Comparison of ENCODE assay signal across 22 cellular contexts in genomic region chr3:168889666-168890065, GRCh38.
A peak's percentile ranks its signal among the peaks of the same experiment; 100 is the strongest.
DNase-seq lines count a peak whose midpoint lies in the region; ATAC-seq and TF ChIP-seq lines count a peak whose summit lies in the region.
"Had no signal": no experiment of that assay in that cellular context is flagged by ENCODE, and none has a peak within 500 bp of the region (broad histone marks: within the 10 kb centered on the region; RNA-seq: fewer than 3 reads in every experiment).

No MANE protein-coding gene starts in this region.

- H4K5ac ChIP-seq in H9 (ENCODE audit: insufficient read length, low read depth, low read length): no peak overlapping the region

- intact Hi-C loops in PC-9 (cut with micrococcal nuclease; ENCODE audit: unreplicated experiment): loop anchor here (2.0 kb wide), 1 partner anchor 23 kb away; no protein-coding TSS in a partner anchor

- no peak overlapping the region for H2BK15ac ChIP-seq in H9 (ENCODE audit: low read depth, low read length)

- H3K14ac ChIP-seq in H9 (ENCODE audit: insufficient read depth, low read length): no peak overlapping the region

- H3K4ac ChIP-seq in H9 (ENCODE audit: low read depth, low read length): no peak overlapping the region

- H2BK120ac ChIP-seq in H9 (ENCODE audit: low read depth, low read length, poor library complexity, severe bottlenecking): no peak overlapping the region

- H3K27me3 ChIP-seq in H9 (ENCODE audit: insufficient read depth, low read length) (no peaks in the 10 kb centered on the region), PC-9 (ENCODE audit: insufficient read depth, low read depth) (no peaks in the 10 kb centered on the region), foreskin keratinocyte (no peaks in the 10 kb centered on the region)
- H3K27me3 ChIP-seq: body of pancreas, ovary, spleen, testis had no signal

- H3K4me2 ChIP-seq in H9 (ENCODE audit: insufficient read depth, insufficient read length, low read length): no peak overlapping the region
- H3K4me2 ChIP-seq in PC-9: no peak overlapping the region

- H2BK5ac ChIP-seq in H9 (ENCODE audit: insufficient read length, low read length): no peak overlapping the region

- H2BK20ac ChIP-seq in H9 (ENCODE audit: low read depth, low read length, poor library complexity, severe bottlenecking): no peak overlapping the region

- TF ChIP-seq CTCF in C4-2B (conservative IDR thresholded peaks at IDR 0.05) (peak; percentile 65), H9 (conservative IDR thresholded peaks at IDR 0.05) (peak; percentile 58; the same call in 2 of the 3 replicates), PC-9 (conservative IDR thresholded peaks at IDR 0.05) (peak; percentile 42; the same call in 1 of the 2 replicates), foreskin keratinocyte (conservative IDR thresholded peaks at IDR 0.05) (peak; percentile 50), HFFc6 (IDR thresholded peaks at IDR 0.05) (no peak)

- POLR2A ChIA-PET in PC-9 (lab: Charles Lee; ENCODE audit: unreplicated experiment): interaction anchor here (0.6 kb wide), 1 partner anchor 420 kb away, joined by 4 read pairs; no protein-coding TSS in a partner anchor

- no peak overlapping the region for H2AFZ ChIP-seq in H9 (ENCODE audit: low read length)
- peak overlapping the region; percentile 11; the same call in 1 of the 2 replicates for H2AFZ ChIP-seq in PC-9

- H3K23ac ChIP-seq in H9 (ENCODE audit: insufficient read length, low read depth, low read length): no peak overlapping the region

- no TSS peak for BruUV-seq in PC-9 (replicated peaks; lab: Mats Ljungman, UMichigan)

- H3K4me1 Mint-ChIP-seq in H9 (0 out of 4 replicates have a peak, but pooled peaks cover 0 to 2% of the 10 kb centered on the region in 2 experiments), HFFc6 (ENCODE audit: low read depth) (peaks cover 34% of the 10 kb centered on the region)
- H3K4me1 Mint-ChIP-seq: CD4-positive, CD25-positive, alpha-beta regulatory T cell; T-helper 17 cell had no signal

- H3K79me2 ChIP-seq in H9 (ENCODE audit: insufficient read depth, low read length) (no peaks in the 10 kb centered on the region), PC-9 (ENCODE audit: low read depth) (no peaks in the 10 kb centered on the region)

- no peak overlapping the region for H2BK12ac ChIP-seq in H9 (ENCODE audit: insufficient read length, low read depth, low read length)

- H3F3A ChIP-seq in PC-9 (ENCODE audit: insufficient read depth, low read depth): no peaks in the 10 kb centered on the region

- H3K4me3 Mint-ChIP-seq in H9 (no peak overlapping the region), HFFc6 (no peak overlapping the region)
- H3K4me3 Mint-ChIP-seq: CD4-positive, CD25-positive, alpha-beta regulatory T cell; mesothelial cell of epicardium; natural killer cell treated with Interleukin-12 subunit alpha and Interleukin-12 subunit beta and Interleukin-15 and Interleukin-18, amount 100 ng/mL, for 72 hours; T-helper 17 cell had no signal

- H2AK5ac ChIP-seq in H9 (ENCODE audit: insufficient read length, low read length): no peak overlapping the region

- CTCF ChIA-PET in PC-9 (lab: Charles Lee): interaction anchor here (0.5 to 0.7 kb wide), 3 partner anchors 10 to 344 kb away, joined by 3 to 5 read pairs (median 3); no protein-coding TSS in a partner anchor

- H3K27ac ChIP-seq in C4-2B: no peak overlapping the region
- no peak overlapping the region for H3K27ac ChIP-seq in H9 (ENCODE audit: insufficient read length, low read depth, low read length)
- H3K27ac ChIP-seq in PC-9: no peak overlapping the region
- no peak overlapping the region for H3K27ac ChIP-seq in foreskin keratinocyte
- H3K27ac ChIP-seq: body of pancreas, ovary, spleen, testis had no signal

- H4K20me1 ChIP-seq in H9 (ENCODE audit: control insufficient read depth, insufficient read depth, insufficient read length): no peaks in the 10 kb centered on the region
- no peaks in the 10 kb centered on the region for H4K20me1 ChIP-seq in PC-9 (ENCODE audit: insufficient read depth)

- DNase-seq in H9 (peak; percentile 35), PC-9 (peak in 1 of 2 experiments; percentile 45), foreskin keratinocyte (peak in 1 of 2 donors; percentile 26), HFFc6 (no peak), cortex of kidney (lab: John Stamatoyannopoulos, UW) (no peak)
- DNase-seq in activated CD8-positive, alpha-beta memory T cell treated with anti-CD3 and anti-CD28 coated beads, Interleukin-2, amount 50 U/mL, for 4 hours: no peak
- DNase-seq: activated effector memory CD4-positive, alpha-beta T cell treated with Interleukin-2 at 50 U/mL for 16 hours; body of pancreas; CD4-positive, CD25-positive, alpha-beta regulatory T cell; DMS 273 treated with DMSO at 0.1 percent for 48 hours; GDM1; ovary; spleen; stimulated activated CD4-positive, alpha-beta T cell treated with anti-CD3 and anti-CD28 coated beads, Interleukin-4, amount 100 ng/mL, for 1 hour; stimulated activated naive CD4-positive, alpha-beta T cell; T-helper 17 cell; testis had no signal

- H3K9ac ChIP-seq in H9 (ENCODE audit: extremely low read depth, insufficient read length, low read length): no peak overlapping the region

- no peaks in the 10 kb centered on the region for H3K9me2 ChIP-seq in PC-9 (ENCODE audit: insufficient read depth)

- no peaks in the 10 kb centered on the region for H3K36me3 ChIP-seq in PC-9 (ENCODE audit: low read depth)
- H3K36me3 ChIP-seq: ovary, spleen had no signal

- H3T11ph ChIP-seq in H9 (ENCODE audit: low read length): no peak overlapping the region

- H3K23me2 ChIP-seq in H9 (ENCODE audit: insufficient read length, low read depth, low read length, poor library complexity, severe bottlenecking): no peaks in the 10 kb centered on the region

- H3K27ac Mint-ChIP-seq in H9 (peak overlapping the region in 1 of 3 experiments; percentile 30; a peak in 1 of 7 replicates), HFFc6 (no peak overlapping the region)
- H3K27ac Mint-ChIP-seq: CD4-positive, CD25-positive, alpha-beta regulatory T cell; mesothelial cell of epicardium; natural killer cell treated with Interleukin-12 subunit alpha and Interleukin-12 subunit beta and Interleukin-15 and Interleukin-18, amount 100 ng/mL, for 72 hours; T-helper 17 cell had no signal

- ATAC-seq in foreskin keratinocyte: peak; percentile 58
- no peak for ATAC-seq in HG02678 (IDR thresholded peaks at IDR 0.05; ENCODE audit: unreplicated experiment)
- ATAC-seq: body of pancreas; natural killer cell treated with Interleukin-12 subunit alpha and Interleukin-12 subunit beta and Interleukin-15 and Interleukin-18, amount 100 ng/mL, for 72 hours; Panc1; T-helper 17 cell had no signal

- H3K79me1 ChIP-seq in H9 (ENCODE audit: insufficient read depth, low read depth, low read length, poor library complexity, severe bottlenecking): no peaks in the 10 kb centered on the region

- H3K9me3 Mint-ChIP-seq in H9 (peaks cover under 1 to 2% of the 10 kb centered on the region in 2 experiments; a peak in 1 of 5 replicates), HFFc6 (no peaks in the 10 kb centered on the region)

- H3K4me1 ChIP-seq in H9 (ENCODE audit: insufficient read depth, low read length) (no peaks in the 10 kb centered on the region), PC-9 (replicated peaks; ENCODE audit: insufficient read depth) (peaks cover 1% of the 10 kb centered on the region), foreskin keratinocyte (no peaks in the 10 kb centered on the region)
- H3K4me1 ChIP-seq: spleen, testis had no signal

- H3K56ac ChIP-seq in H9 (ENCODE audit: insufficient read length, low read depth, low read length): no peak overlapping the region

- no peak overlapping the region for H4K8ac ChIP-seq in H9 (replicated peaks; ENCODE audit: insufficient read length, low read depth, low read length)

- H3K9me3 ChIP-seq in H9 (ENCODE audit: control insufficient read depth, low read depth, low read length): no peaks in the 10 kb centered on the region
- no peaks in the 10 kb centered on the region for H3K9me3 ChIP-seq in PC-9 (ENCODE audit: insufficient read depth, low read depth)
- H3K9me3 ChIP-seq: body of pancreas, ovary, testis had no signal

- H3K18ac ChIP-seq in H9 (ENCODE audit: insufficient read length, low read depth, low read length): no peak overlapping the region

- H4K91ac ChIP-seq in H9 (ENCODE audit: insufficient read length, low read depth, low read length): no peak overlapping the region

- no peak overlapping the region for H3K4me3 ChIP-seq in PC-9
- H3K4me3 ChIP-seq: body of pancreas, ovary, spleen, testis had no signal

- no peaks in the 10 kb centered on the region for H3K27me3 Mint-ChIP-seq in H9 (ENCODE audit: low read depth)
- H3K27me3 Mint-ChIP-seq in HFFc6 (ENCODE audit: insufficient read depth): no peaks in the 10 kb centered on the region
- H3K27me3 Mint-ChIP-seq: CD4-positive, CD25-positive, alpha-beta regulatory T cell; natural killer cell treated with Interleukin-12 subunit alpha and Interleukin-12 subunit beta and Interleukin-15 and Interleukin-18, amount 100 ng/mL, for 72 hours; T-helper 17 cell had no signal

- WGBS in H9 (ENCODE audit: extremely low coverage, insufficient read length, low lambda C conversion rate): no CpG with 5 or more reads among the region's 1 CpG

- no peaks in the 10 kb centered on the region for H3K36me3 Mint-ChIP-seq in H9 (ENCODE audit: insufficient read depth in 1 of 3, low read depth in 3 of 3)
- H3K36me3 Mint-ChIP-seq in HFFc6 (ENCODE audit: low read depth): no peaks in the 10 kb centered on the region
- H3K36me3 Mint-ChIP-seq: CD4-positive, CD25-positive, alpha-beta regulatory T cell; natural killer cell treated with Interleukin-12 subunit alpha and Interleukin-12 subunit beta and Interleukin-15 and Interleukin-18, amount 100 ng/mL, for 72 hours had no signal
